Comparison of ENCODE assay signal across 8 cellular contexts in the genomic region with DNA sequence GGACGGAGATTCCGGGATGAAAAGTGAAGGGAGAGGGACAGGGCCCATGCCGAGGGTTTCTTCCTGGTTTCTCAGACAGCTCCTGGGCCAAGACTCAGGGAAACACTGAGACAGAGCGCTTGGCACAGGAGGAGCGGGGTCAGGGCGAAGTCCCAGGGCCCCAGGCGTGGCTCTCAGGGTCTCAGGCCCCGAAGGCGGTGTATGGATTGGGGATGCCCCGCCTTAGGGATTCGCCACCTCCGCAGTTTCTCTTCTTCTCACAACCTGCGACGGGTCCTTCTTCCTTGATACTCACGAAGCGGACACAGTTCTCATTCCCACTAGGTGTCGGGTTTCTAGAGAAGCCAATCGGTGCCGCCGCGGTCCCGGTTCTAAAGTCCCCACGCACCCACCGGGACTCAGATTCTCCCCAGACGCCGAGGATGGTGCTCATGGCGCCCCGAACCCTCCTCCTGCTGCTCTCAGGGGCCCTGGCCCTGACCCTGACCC. TPM values are rescaled to one million over a fixed set of nuclear protein-coding genes. Genes with fewer than 3 reads are reported as not detected.
DNase-seq lines count a peak whose midpoint lies in the region; ATAC-seq, FAIRE-seq and TF ChIP-seq lines count a peak whose summit lies in the region.

No MANE protein-coding gene starts in this region.

- no peaks in the 10 kb centered on the region for H3K9me3 Mint-ChIP-seq in natural killer cell

- peak overlapping the region; percentile 31 for H3K4me3 ChIP-seq in BE2C (ENCODE audit: low read depth, low read length)
- peak overlapping the region in 3 of 4 donors; percentile 54 to 72 (median 55) for H3K4me3 ChIP-seq in esophagus squamous epithelium

- peak; percentile 30 for ATAC-seq in GM19452 (IDR thresholded peaks at IDR 0.05; ENCODE audit: unreplicated experiment)
- peak in 2 of 3 donors; percentile 55 to 72 for ATAC-seq in natural killer cell

- intact Hi-C loops in esophagus squamous epithelium (cut with DNase I) (no loop called here), natural killer cell (cut with micrococcal nuclease) (loop anchor here (1.0 to 5.0 kb wide), 4 partner anchors 40 to 180 kb away; a partner anchor contains a TSS)

- 0 to 2% methylated on average over 5 to 6 of the region's 28 CpGs for WGBS in esophagus squamous epithelium, 2 donors

- no peaks in the 10 kb centered on the region for H3K36me3 Mint-ChIP-seq in natural killer cell

- peak overlapping the region; percentile 87 for H3K4me3 Mint-ChIP-seq in natural killer cell

- FAIRE-seq in GM12891 (lab: Jason Lieb, UNC), result no peak

- H3K36me3 ChIP-seq in BE2C, result no peaks in the 10 kb centered on the region
- no peaks in the 10 kb centered on the region for H3K36me3 ChIP-seq in esophagus squamous epithelium

- H3K9me3 ChIP-seq in BE2C (no peaks in the 10 kb centered on the region), esophagus squamous epithelium (no peaks in the 10 kb centered on the region)

- peaks cover 12 to 30% of the 10 kb centered on the region in 2 donors for H3K4me1 Mint-ChIP-seq in natural killer cell

- H3K27me3 ChIP-seq in BE2C (peaks cover 19% of the 10 kb centered on the region), esophagus squamous epithelium (no peaks in the 10 kb centered on the region)

- no peak for TF ChIP-seq POLR2A in esophagus squamous epithelium (IDR thresholded peaks at IDR 0.05)
- TF ChIP-seq POLR2A in GM12891 (IDR thresholded peaks at IDR 0.05; ENCODE audit: low read depth, low read length), result no peak

- peak overlapping the region in 3 of 4 donors; percentile 82 to 93 (median 85) for H3K27ac ChIP-seq in esophagus squamous epithelium

- H3K27ac Mint-ChIP-seq in natural killer cell, result peak overlapping the region; percentile 94 to 99

- no peak for DNase-seq in BE2C
- DNase-seq in HS-27A (ENCODE audit: low read depth), result peak; percentile 14
- peak; percentile 38 for DNase-seq in activated CD8-positive, alpha-beta memory T cell treated with anti-CD3 and anti-CD28 coated beads, Interleukin-2, amount 50 U/mL, for 4 hours
- DNase-seq in esophagus squamous epithelium (lab: John Stamatoyannopoulos, UW), result no peak
- peak; percentile 62 for DNase-seq in natural killer cell
- no peak for DNase-seq in NCI-H226
- DNase-seq in GM12891 (ENCODE audit: insufficient read length, low spot score), result no peak

- TF ChIP-seq CTCF in BE2C (IDR thresholded peaks at IDR 0.05; ENCODE audit: low read depth, low read length) (no peak), esophagus squamous epithelium (IDR thresholded peaks at IDR 0.05) (no peak), natural killer cell (IDR thresholded peaks at IDR 0.05) (no peak)

- H3K4me1 ChIP-seq in BE2C (no peaks in the 10 kb centered on the region), esophagus squamous epithelium (peaks cover 0 to 5% (median 5%) of the 10 kb centered on the region in 3 donors)

- H3K27me3 Mint-ChIP-seq in natural killer cell (ENCODE audit: low read depth in 2 of 2), result no peaks in the 10 kb centered on the region

TF ChIP-seq in GM12891, 5 proteins besides CTCF, POLR2A, EP300 and RAD21:
- no peak for TF ChIP-seq SPI1 (IDR thresholded peaks at IDR 0.05; ENCODE audit: low read depth, low read length)
- TF ChIP-seq TAF1 (IDR thresholded peaks at IDR 0.05; ENCODE audit: low read depth, low read length), result no peak
- TF ChIP-seq POU2F2 (IDR thresholded peaks at IDR 0.05; ENCODE audit: low read depth, low read length), result no peak
- TF ChIP-seq PAX5 (IDR thresholded peaks at IDR 0.05; ENCODE audit: insufficient read depth, low read length, severe bottlenecking), result no peak
- no peak for TF ChIP-seq POLR2AphosphoS5 (IDR thresholded peaks at IDR 0.05; ENCODE audit: low read depth, low read length)

RNA-seq across cellular contexts. Expression of a gene that starts 55.0 kb away (rescaled TPM):
- polyA plus RNA-seq in BE2C (2012; ENCODE audit: insufficient read depth, insufficient read length, low read depth), result 840 TPM
- 1,000 to 10,000 TPM in 1 of 4 donors, 100 to 1,000 TPM in 3; 182 to 1,095 (median 304) TPM for total RNA-seq in esophagus squamous epithelium
- total RNA-seq in natural killer cell, result 1,000 to 10,000 TPM; 2,088 to 2,855 (median 2,731) TPM
- polyA plus RNA-seq in GM12891 (2012; ENCODE audit: low read depth, missing spikeins), result 908 TPM

RNA-seq across cellular contexts. Expression of a gene that starts 59.7 kb away (rescaled TPM):
- 0.97 TPM for polyA plus RNA-seq in BE2C (2012; ENCODE audit: insufficient read depth, insufficient read length, low read depth)
- total RNA-seq in esophagus squamous epithelium, result under 1 TPM in 2 of 4 donors, not detected in 2; 0.18 to 0.27 TPM
- 1 to 10 TPM; 1.6 to 7.7 (median 4.0) TPM for total RNA-seq in natural killer cell
- polyA plus RNA-seq in GM12891 (2012; ENCODE audit: low read depth, missing spikeins), result 0.44 TPM

Comparison
In these comparisons a context has a peak if more than half of its experiments do, and no peak if none do; other contexts are left out.
1. DNase-seq: peak in HS-27A (single experiment), activated CD8-positive, alpha-beta memory T cell treated with anti-CD3 and anti-CD28 coated beads, Interleukin-2, amount 50 U/mL, for 4 hours (single experiment) and natural killer cell (single experiment); none in BE2C (single experiment), esophagus squamous epithelium (single experiment), NCI-H226 (single experiment) and GM12891 (single experiment).